8 cellular contexts compared by ENCODE assay signal in genomic region chrX:129925305-129926092, GRCh38. TPM values are rescaled to one million over a fixed set of nuclear protein-coding genes. Genes with fewer than 3 reads are reported as not detected.
DNase-seq lines count a peak whose midpoint lies in the region; ATAC-seq and TF ChIP-seq lines count a peak whose summit lies in the region.

No MANE protein-coding gene starts in this region.

- peak overlapping the region in 1 of 3 donors; percentile 55 for H3K27ac Mint-ChIP-seq in CD4-positive, CD25-positive, alpha-beta regulatory T cell

- H3K9me3 ChIP-seq in CD4-positive, CD25-positive, alpha-beta regulatory T cell (ENCODE audit: control insufficient read depth in 2 of 2, low read length in 2 of 2) = no peaks in the 10 kb centered on the region
- H3K9me3 ChIP-seq in left lung = no peaks in the 10 kb centered on the region

- no peak overlapping the region for H3K27ac ChIP-seq in CD4-positive, CD25-positive, alpha-beta regulatory T cell (ENCODE audit: insufficient read depth, low read length, poor library complexity, severe bottlenecking)
- no peak overlapping the region for H3K27ac ChIP-seq in left lung

- H3K36me3 Mint-ChIP-seq in CD4-positive, CD25-positive, alpha-beta regulatory T cell = peaks cover 18% of the 10 kb centered on the region

- TF ChIP-seq CTCF in left lung (IDR thresholded peaks at IDR 0.05) = peak; percentile 52 to 60

- H3K9me3 Mint-ChIP-seq in CD4-positive, CD25-positive, alpha-beta regulatory T cell = no peaks in the 10 kb centered on the region

- DNase-seq in CD4-positive, CD25-positive, alpha-beta regulatory T cell = peak; percentile 56 to 83 (median 72)
- DNase-seq in NCI-H2107 (lab: John Stamatoyannopoulos, UW) (peak; percentile 69), cerebellar cortex (ENCODE audit: low spot score) (peak; percentile 82), left lung (peak in 1 of 2 donors; percentile 60)
- DNase-seq in activated CD4-positive, CD25-positive, alpha-beta regulatory T cell treated with anti-CD3 and anti-CD28 coated beads, Interleukin-2, amount 50 U/mL, for 72 hours = peak; percentile 62
- DNase-seq in stimulated activated CD4-positive, alpha-beta T cell treated with anti-CD3 and anti-CD28 coated beads, TNF-alpha, amount 100 ng/mL, for 1 hour (ENCODE audit: low read depth in 3 of 3, low spot score in 1 of 3) = peak in 2 of 3 donors; percentile 31 to 38

- peak; percentile 53 to 55 for ATAC-seq in CD4-positive, CD25-positive, alpha-beta regulatory T cell (ENCODE audit: low read depth in 2 of 2)
- ATAC-seq in GM19452 (IDR thresholded peaks at IDR 0.05; ENCODE audit: unreplicated experiment) = peak; percentile 60
- ATAC-seq in left lung = peak; percentile 91
- no peak for ATAC-seq in GM21447 (IDR thresholded peaks at IDR 0.05; ENCODE audit: unreplicated experiment)

- H3K4me3 Mint-ChIP-seq in CD4-positive, CD25-positive, alpha-beta regulatory T cell = no peak overlapping the region

- H3K27me3 Mint-ChIP-seq in CD4-positive, CD25-positive, alpha-beta regulatory T cell = no peaks in the 10 kb centered on the region

- peaks cover 10% of the 10 kb centered on the region for H3K36me3 ChIP-seq in CD4-positive, CD25-positive, alpha-beta regulatory T cell (ENCODE audit: control insufficient read depth, insufficient read depth, low read length)
- peaks cover 0 to 58% of the 10 kb centered on the region in 2 donors for H3K36me3 ChIP-seq in left lung

- no peaks in the 10 kb centered on the region for H3K4me1 ChIP-seq in CD4-positive, CD25-positive, alpha-beta regulatory T cell (ENCODE audit: control insufficient read depth, insufficient read depth, low read length, poor library complexity, severe bottlenecking)
- H3K4me1 ChIP-seq in left lung = peaks cover 0 to 6% of the 10 kb centered on the region in 2 donors

- intact Hi-C loops in left lung (cut with DNase I) = loop anchor here in 1 of 2 donors (5.0 to 10.0 kb wide), 2 partner anchors 102 to 139 kb away; no protein-coding TSS in a partner anchor

- no peak overlapping the region for H3K4me3 ChIP-seq in CD4-positive, CD25-positive, alpha-beta regulatory T cell (ENCODE audit: low read depth, low read length)
- no peak overlapping the region for H3K4me3 ChIP-seq in left lung

- no peaks in the 10 kb centered on the region for H3K27me3 ChIP-seq in CD4-positive, CD25-positive, alpha-beta regulatory T cell (ENCODE audit: control insufficient read depth, insufficient read depth, low read length)
- H3K27me3 ChIP-seq in left lung = no peaks in the 10 kb centered on the region

- H3K4me1 Mint-ChIP-seq in CD4-positive, CD25-positive, alpha-beta regulatory T cell = peaks cover 0 to 4% (median 2%) of the 10 kb centered on the region in 4 donors

RNA-seq across cellular contexts. Expression of gene UTP14A, which starts 19.5 kb away (rescaled TPM):
- total RNA-seq in CD4-positive, CD25-positive, alpha-beta regulatory T cell = 11.7 TPM
- 1 to 10 TPM; 5.8 to 9.5 (median 8.3) TPM for polyA plus RNA-seq in CD4-positive, CD25-positive, alpha-beta regulatory T cell
- 10 to 100 TPM; 12.3 to 16.3 TPM for total RNA-seq in left lung

RNA-seq across cellular contexts. Expression of gene BCORL1, which starts 56.9 kb away (rescaled TPM):
- 5.5 TPM for total RNA-seq in CD4-positive, CD25-positive, alpha-beta regulatory T cell
- polyA plus RNA-seq in CD4-positive, CD25-positive, alpha-beta regulatory T cell = 1 to 10 TPM in 2 of 4 donors, under 1 TPM in 2; 0.13 to 2.0 (median 1.0) TPM
- total RNA-seq in left lung = 10 to 100 TPM; 12.1 to 14.3 TPM
